ENCODE assay signal across 8 cellular contexts in genomic region chr6:42819803-42820508, GRCh38. TPM values are rescaled to one million over a fixed set of nuclear protein-coding genes. Genes with fewer than 3 reads are reported as not detected.
DNase-seq lines count a peak whose midpoint lies in the region; ATAC-seq, FAIRE-seq and TF ChIP-seq lines count a peak whose summit lies in the region.

No MANE protein-coding gene starts in this region.

- POLR2A ChIA-PET in CD8-positive, alpha-beta memory T cell (lab: Charles Lee) = interaction anchor here (1.2 kb wide), 1 partner anchor 49 kb away, joined by 4 read pairs; no protein-coding TSS in a partner anchor
- POLR2A ChIA-PET in naive thymus-derived CD8-positive, alpha-beta T cell (lab: Charles Lee) = interaction anchor here (0.9 to 3.3 kb wide), 7 partner anchors 34 to 79 kb away, joined by 3 to 20 read pairs (median 5); partner anchors contain the start of genes BICRAL and TBCC

- ATAC-seq in naive thymus-derived CD8-positive, alpha-beta T cell = peak; percentile 85 to 91
- ATAC-seq in GM19324 (IDR thresholded peaks at IDR 0.05; ENCODE audit: low FRiP score, unreplicated experiment) = no peak
- ATAC-seq in HG03354 (IDR thresholded peaks at IDR 0.05; ENCODE audit: poor library complexity, severe bottlenecking, unreplicated experiment) = no peak

- H3K4me1 Mint-ChIP-seq in CD8-positive, alpha-beta memory T cell = peaks cover 28 to 43% (median 42%) of the 10 kb centered on the region in 3 donors
- H3K4me1 Mint-ChIP-seq in naive thymus-derived CD8-positive, alpha-beta T cell = peaks cover 19 to 36% (median 26%) of the 10 kb centered on the region in 4 donors

- H3K9me3 Mint-ChIP-seq in CD8-positive, alpha-beta memory T cell = no peaks in the 10 kb centered on the region
- H3K9me3 Mint-ChIP-seq in naive thymus-derived CD8-positive, alpha-beta T cell = no peaks in the 10 kb centered on the region

- H3K4me1 ChIP-seq in CD8-positive, alpha-beta memory T cell (ENCODE audit: insufficient read depth, low read length) = peaks cover 15% of the 10 kb centered on the region

- FAIRE-seq in bronchial epithelial cell (lab: Jason Lieb, UNC) = no peak

- H3K27ac Mint-ChIP-seq in CD8-positive, alpha-beta memory T cell = peak overlapping the region in 7 of 8 donors; percentile 5 to 94 (median 78)
- peak overlapping the region; percentile 45 to 87 (median 73) for H3K27ac Mint-ChIP-seq in naive thymus-derived CD8-positive, alpha-beta T cell

- peak; percentile 21 for TF ChIP-seq CTCF in bronchial epithelial cell (IDR thresholded peaks at IDR 0.05; ENCODE audit: insufficient read depth, low read length, severe bottlenecking)

- H3K4me3 ChIP-seq in CD8-positive, alpha-beta memory T cell (ENCODE audit: low read length) = no peak overlapping the region
- H3K4me3 ChIP-seq in bronchial epithelial cell (ENCODE audit: low read depth, low read length) = no peak overlapping the region
- no peak overlapping the region for H3K4me3 ChIP-seq in MG63

- no peaks in the 10 kb centered on the region for H3K27me3 Mint-ChIP-seq in CD8-positive, alpha-beta memory T cell
- H3K27me3 Mint-ChIP-seq in naive thymus-derived CD8-positive, alpha-beta T cell = no peaks in the 10 kb centered on the region

- H3K27me3 ChIP-seq in CD8-positive, alpha-beta memory T cell (ENCODE audit: insufficient read depth, low read length, poor library complexity, severe bottlenecking) = no peaks in the 10 kb centered on the region
- H3K27me3 ChIP-seq in bronchial epithelial cell (ENCODE audit: control insufficient read depth, insufficient read depth, low read length) (no peaks in the 10 kb centered on the region), MG63 (no peaks in the 10 kb centered on the region)

- peak overlapping the region in 4 of 7 donors; percentile 19 to 51 (median 36) for H3K4me3 Mint-ChIP-seq in CD8-positive, alpha-beta memory T cell
- peak overlapping the region in 5 of 10 donors; percentile 16 to 36 (median 28) for H3K4me3 Mint-ChIP-seq in naive thymus-derived CD8-positive, alpha-beta T cell

- no peak overlapping the region for H3K27ac ChIP-seq in CD8-positive, alpha-beta memory T cell (ENCODE audit: low read depth, low read length)

- peak in 3 of 5 donors; percentile 25 to 48 (median 32) for DNase-seq in CD8-positive, alpha-beta memory T cell
- DNase-seq in Kasumi-1 (lab: John Stamatoyannopoulos, UW) (peak; percentile 26 to 28), bronchial epithelial cell (ENCODE audit: low read depth) (peak; percentile 7), MG63 (no peak), glomerular visceral epithelial cell (ENCODE audit: extremely low spot score) (no peak)
- DNase-seq in naive thymus-derived CD8-positive, alpha-beta T cell = peak in 6 of 10 donors; percentile 2 to 48 (median 21)

- H3K36me3 ChIP-seq in CD8-positive, alpha-beta memory T cell (ENCODE audit: insufficient read depth, low read length) = peaks cover 5% of the 10 kb centered on the region
- no peaks in the 10 kb centered on the region for H3K36me3 ChIP-seq in bronchial epithelial cell (ENCODE audit: control insufficient read depth, insufficient read depth, low read length)
- H3K36me3 ChIP-seq in MG63 = no peaks in the 10 kb centered on the region; the same call in 1 of the 2 replicates

- H3K36me3 Mint-ChIP-seq in CD8-positive, alpha-beta memory T cell = peaks cover 0 to 31% (median 7%) of the 10 kb centered on the region in 3 donors
- peaks cover 0 to 40% (median 6%) of the 10 kb centered on the region in 3 donors for H3K36me3 Mint-ChIP-seq in naive thymus-derived CD8-positive, alpha-beta T cell

- CTCF ChIA-PET in CD8-positive, alpha-beta memory T cell (lab: Charles Lee) = no interaction called here

- no peaks in the 10 kb centered on the region for H3K9me3 ChIP-seq in CD8-positive, alpha-beta memory T cell (ENCODE audit: low read length)
- no peaks in the 10 kb centered on the region for H3K9me3 ChIP-seq in MG63

RNA-seq across cellular contexts. Expression of gene BICRAL, which starts 38.1 kb away (rescaled TPM):
- total RNA-seq in CD8-positive, alpha-beta memory T cell = 10 to 100 TPM; 15.9 to 16.8 TPM
- 6.8 TPM for polyA plus RNA-seq in CD8-positive, alpha-beta memory T cell
- total RNA-seq in bronchial epithelial cell = 3.1 and 3.9 TPM in 2 replicates
- 10 to 100 TPM; 38.6 to 39.9 TPM for total RNA-seq in naive thymus-derived CD8-positive, alpha-beta T cell
- polyA plus RNA-seq in naive thymus-derived CD8-positive, alpha-beta T cell = 1 to 10 TPM; 3.6 to 6.3 (median 4.2) TPM
- 0.40 and 2.3 TPM in 2 replicates for total RNA-seq in MG63 (2014; rRNA removed; shearing (Covaris generic); ENCODE audit: low replicate concordance)

RNA-seq across cellular contexts. Expression of gene RPL7L1, which starts 59.5 kb away (rescaled TPM):
- 100 to 1,000 TPM; 199 to 200 TPM for total RNA-seq in CD8-positive, alpha-beta memory T cell
- 95.0 TPM for polyA plus RNA-seq in CD8-positive, alpha-beta memory T cell
- total RNA-seq in bronchial epithelial cell = 94.5 and 109 TPM in 2 replicates
- 100 to 1,000 TPM; 113 to 135 TPM for total RNA-seq in naive thymus-derived CD8-positive, alpha-beta T cell
- 10 to 100 TPM; 65.3 to 87.9 (median 67.4) TPM for polyA plus RNA-seq in naive thymus-derived CD8-positive, alpha-beta T cell
- total RNA-seq in MG63 (2014; rRNA removed; shearing (Covaris generic); ENCODE audit: low replicate concordance) = 73.0 and 90.1 TPM in 2 replicates

Comparison
In these comparisons a context has a peak if more than half of its experiments do, and no peak if none do; other contexts are left out.
1. DNase-seq: peak in CD8-positive, alpha-beta memory T cell (3 of 5), Kasumi-1 (2 of 2), bronchial epithelial cell (single experiment) and naive thymus-derived CD8-positive, alpha-beta T cell (6 of 10); none in MG63 (single experiment) and glomerular visceral epithelial cell (single experiment).
2. ATAC-seq: peak in naive thymus-derived CD8-positive, alpha-beta T cell (2 of 2); none in GM19324 (single experiment) and HG03354 (single experiment).